ENCODE assay signal across 2 cellular contexts in genomic region chr16:3306078-3306477, GRCh38.
TF ChIP-seq lines count a peak whose summit lies in the region.

No MANE protein-coding gene starts in this region.

TF ChIP-seq in SK-N-SH, 30 proteins besides CTCF, POLR2A, EP300 and RAD21 (continued from another document):
- no peak for TF ChIP-seq USF2 (IDR thresholded peaks at IDR 0.05; ENCODE audit: borderline replicate concordance, low read depth, low read length)
- no peak for TF ChIP-seq YY1 (IDR thresholded peaks at IDR 0.05; ENCODE audit: low read depth)
- no peak for TF ChIP-seq FOXM1 (IDR thresholded peaks at IDR 0.05; ENCODE audit: low read depth)
- no peak for TF ChIP-seq RFX5 (IDR thresholded peaks at IDR 0.05; ENCODE audit: low read length)
- TF ChIP-seq FOXJ3 (CRISPR knock-in tag; IDR thresholded peaks at IDR 0.05), result no peak
- TF ChIP-seq CHD2 (IDR thresholded peaks at IDR 0.05; ENCODE audit: low read length, partially characterized antibody), result no peak
- no peak for TF ChIP-seq PBX3 (IDR thresholded peaks at IDR 0.05)
- TF ChIP-seq IRF3 (IDR thresholded peaks at IDR 0.05; ENCODE audit: low read depth, low read length), result no peak
- no peak for TF ChIP-seq MXI1 (IDR thresholded peaks at IDR 0.05; ENCODE audit: low read depth, low read length)

TF ChIP-seq in SK-N-SH treated with all-trans-retinoic acid at 6 μM for 48 hours, 23 proteins besides CTCF, POLR2A, EP300 and RAD21 (continued from another document):
- TF ChIP-seq ZFP30 (CRISPR knock-in tag; IDR thresholded peaks at IDR 0.05), result no peak
TF ChIP-seq in SK-N-SH treated with all-trans-retinoic acid at 6 μM for 48 hours: peak in this region for 0.
